In the genomic region with DNA sequence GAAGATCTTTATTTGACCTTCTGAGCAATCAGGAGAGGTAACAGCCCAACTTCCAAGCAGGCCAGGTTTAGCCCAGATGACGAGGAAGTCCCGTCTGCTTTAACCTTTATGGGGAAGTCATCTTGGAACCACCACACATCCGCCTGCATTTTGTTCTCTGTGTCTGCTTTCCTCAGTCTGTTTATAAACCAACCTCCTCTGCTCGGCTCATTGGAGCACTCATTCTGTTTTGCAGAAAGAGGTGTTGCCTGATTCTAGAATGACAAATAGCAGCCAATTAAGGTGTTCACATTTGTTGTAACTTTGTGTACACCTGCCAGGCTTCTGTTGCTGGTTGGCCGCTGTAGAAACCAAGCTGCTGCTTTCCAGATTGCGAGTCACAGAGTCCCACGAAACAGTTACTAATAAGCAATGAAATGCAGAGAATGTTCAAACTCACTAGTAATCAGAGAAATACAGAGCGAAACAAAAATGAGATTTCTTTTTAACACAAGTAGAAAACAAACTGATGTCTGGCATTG, we compare ENCODE assay signal across 8 cellular contexts.
DNase-seq lines count a peak whose midpoint lies in the region; ATAC-seq and TF ChIP-seq lines count a peak whose summit lies in the region.

No MANE protein-coding gene starts in this region.

- H3K27me3 Mint-ChIP-seq in osteocyte (ENCODE audit: unreplicated experiment), result no peaks in the 10 kb centered on the region

- no peaks in the 10 kb centered on the region for H3K27me3 ChIP-seq in effector memory CD4-positive, alpha-beta T cell (replicated peaks; ENCODE audit: control insufficient read depth, insufficient read depth, low read length, poor library complexity, severe bottlenecking)

- H3K4me1 Mint-ChIP-seq in osteocyte (ENCODE audit: unreplicated experiment), result peaks cover 83% of the 10 kb centered on the region

- no peak for TF ChIP-seq CTCF in osteocyte (IDR thresholded peaks at IDR 0.05)

- H3K4me3 ChIP-seq in effector memory CD4-positive, alpha-beta T cell (ENCODE audit: insufficient read depth, low read depth, low read length, poor library complexity, severe bottlenecking), result no peak overlapping the region

- ATAC-seq in HG02642 (IDR thresholded peaks at IDR 0.05; ENCODE audit: poor library complexity, unreplicated experiment) (peak; percentile 36), SK-N-SH treated with all-trans-retinoic acid at 6 μM for 48 hours (peak; percentile 17; the same call in 2 of the 3 replicates), HG03045 (IDR thresholded peaks at IDR 0.05; ENCODE audit: unreplicated experiment) (no peak)

- peak overlapping the region; percentile 94 for H3K27ac Mint-ChIP-seq in osteocyte (ENCODE audit: unreplicated experiment)

- DNase-seq in GM03348 (ENCODE audit: low spot score), result peak; percentile 37
- DNase-seq in effector memory CD4-positive, alpha-beta T cell, result peak in 2 of 3 donors; percentile 24 to 53
- no peak for DNase-seq in osteocyte (ENCODE audit: extremely low spot score, unreplicated experiment)
- no peak for DNase-seq in DMS153 treated with DMSO at 0.1 percent for 48 hours (lab: John Stamatoyannopoulos, UW; ENCODE audit: unreplicated experiment)
- DNase-seq in COLO829 (ENCODE audit: low spot score), result no peak

- no peaks in the 10 kb centered on the region for H3K9me3 ChIP-seq in effector memory CD4-positive, alpha-beta T cell (ENCODE audit: control insufficient read depth, low read length)

- H3K36me3 Mint-ChIP-seq in osteocyte (ENCODE audit: unreplicated experiment), result no peaks in the 10 kb centered on the region

- H3K36me3 ChIP-seq in effector memory CD4-positive, alpha-beta T cell (ENCODE audit: control insufficient read depth, insufficient read depth, low read length), result peaks cover 5% of the 10 kb centered on the region

- H3K4me3 Mint-ChIP-seq in osteocyte (ENCODE audit: unreplicated experiment), result no peak overlapping the region

- peaks cover 95% of the 10 kb centered on the region for H3K4me1 ChIP-seq in effector memory CD4-positive, alpha-beta T cell (ENCODE audit: control insufficient read depth, insufficient read depth, low read length, poor library complexity, severe bottlenecking)

- H3K9me3 Mint-ChIP-seq in osteocyte (ENCODE audit: unreplicated experiment), result no peaks in the 10 kb centered on the region

- peak overlapping the region; percentile 93 for H3K27ac ChIP-seq in effector memory CD4-positive, alpha-beta T cell (ENCODE audit: insufficient read depth, low read length, poor library complexity, severe bottlenecking)

TF ChIP-seq in SK-N-SH treated with all-trans-retinoic acid at 6 μM for 48 hours, 23 proteins besides CTCF, POLR2A, EP300 and RAD21:
- TF ChIP-seq CSDC2 (CRISPR knock-in tag; IDR thresholded peaks at IDR 0.05) (no peak), TOX (CRISPR knock-in tag; IDR thresholded peaks at IDR 0.05; ENCODE audit: borderline replicate concordance) (no peak), PPARA (CRISPR knock-in tag; IDR thresholded peaks at IDR 0.05; ENCODE audit: borderline replicate concordance) (no peak), ISL1 (CRISPR knock-in tag; IDR thresholded peaks at IDR 0.05) (no peak), ZFP3 (CRISPR knock-in tag; IDR thresholded peaks at IDR 0.05) (no peak), ZNF70 (CRISPR knock-in tag; IDR thresholded peaks at IDR 0.05) (no peak), GLIS3 (CRISPR knock-in tag; IDR thresholded peaks at IDR 0.05) (no peak), ZFP30 (CRISPR knock-in tag; IDR thresholded peaks at IDR 0.05) (no peak), BACH2 (CRISPR knock-in tag; IDR thresholded peaks at IDR 0.05; ENCODE audit: borderline replicate concordance) (no peak), OSR1 (CRISPR knock-in tag; IDR thresholded peaks at IDR 0.05) (no peak)
- TF ChIP-seq, protein P1, sequence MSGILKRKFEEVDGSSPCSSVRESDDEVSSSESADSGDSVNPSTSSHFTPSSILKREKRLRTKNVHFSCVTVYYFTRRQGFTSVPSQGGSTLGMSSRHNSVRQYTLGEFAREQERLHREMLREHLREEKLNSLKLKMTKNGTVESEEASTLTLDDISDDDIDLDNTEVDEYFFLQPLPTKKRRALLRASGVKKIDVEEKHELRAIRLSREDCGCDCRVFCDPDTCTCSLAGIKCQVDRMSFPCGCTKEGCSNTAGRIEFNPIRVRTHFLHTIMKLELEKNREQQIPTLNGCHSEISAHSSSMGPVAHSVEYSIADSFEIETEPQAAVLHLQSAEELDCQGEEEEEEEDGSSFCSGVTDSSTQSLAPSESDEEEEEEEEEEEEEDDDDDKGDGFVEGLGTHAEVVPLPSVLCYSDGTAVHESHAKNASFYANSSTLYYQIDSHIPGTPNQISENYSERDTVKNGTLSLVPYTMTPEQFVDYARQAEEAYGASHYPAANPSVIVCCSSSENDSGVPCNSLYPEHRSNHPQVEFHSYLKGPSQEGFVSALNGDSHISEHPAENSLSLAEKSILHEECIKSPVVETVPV (CRISPR knock-in tag; IDR thresholded peaks at IDR 0.05), result no peak
- TF ChIP-seq, protein P2, sequence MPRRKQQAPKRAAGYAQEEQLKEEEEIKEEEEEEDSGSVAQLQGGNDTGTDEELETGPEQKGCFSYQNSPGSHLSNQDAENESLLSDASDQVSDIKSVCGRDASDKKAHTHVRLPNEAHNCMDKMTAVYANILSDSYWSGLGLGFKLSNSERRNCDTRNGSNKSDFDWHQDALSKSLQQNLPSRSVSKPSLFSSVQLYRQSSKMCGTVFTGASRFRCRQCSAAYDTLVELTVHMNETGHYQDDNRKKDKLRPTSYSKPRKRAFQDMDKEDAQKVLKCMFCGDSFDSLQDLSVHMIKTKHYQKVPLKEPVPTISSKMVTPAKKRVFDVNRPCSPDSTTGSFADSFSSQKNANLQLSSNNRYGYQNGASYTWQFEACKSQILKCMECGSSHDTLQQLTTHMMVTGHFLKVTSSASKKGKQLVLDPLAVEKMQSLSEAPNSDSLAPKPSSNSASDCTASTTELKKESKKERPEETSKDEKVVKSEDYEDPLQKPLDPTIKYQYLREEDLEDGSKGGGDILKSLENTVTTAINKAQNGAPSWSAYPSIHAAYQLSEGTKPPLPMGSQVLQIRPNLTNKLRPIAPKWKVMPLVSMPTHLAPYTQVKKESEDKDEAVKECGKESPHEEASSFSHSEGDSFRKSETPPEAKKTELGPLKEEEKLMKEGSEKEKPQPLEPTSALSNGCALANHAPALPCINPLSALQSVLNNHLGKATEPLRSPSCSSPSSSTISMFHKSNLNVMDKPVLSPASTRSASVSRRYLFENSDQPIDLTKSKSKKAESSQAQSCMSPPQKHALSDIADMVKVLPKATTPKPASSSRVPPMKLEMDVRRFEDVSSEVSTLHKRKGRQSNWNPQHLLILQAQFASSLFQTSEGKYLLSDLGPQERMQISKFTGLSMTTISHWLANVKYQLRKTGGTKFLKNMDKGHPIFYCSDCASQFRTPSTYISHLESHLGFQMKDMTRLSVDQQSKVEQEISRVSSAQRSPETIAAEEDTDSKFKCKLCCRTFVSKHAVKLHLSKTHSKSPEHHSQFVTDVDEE (CRISPR knock-in tag; IDR thresholded peaks at IDR 0.05), result no peak
- TF ChIP-seq, protein P3, sequence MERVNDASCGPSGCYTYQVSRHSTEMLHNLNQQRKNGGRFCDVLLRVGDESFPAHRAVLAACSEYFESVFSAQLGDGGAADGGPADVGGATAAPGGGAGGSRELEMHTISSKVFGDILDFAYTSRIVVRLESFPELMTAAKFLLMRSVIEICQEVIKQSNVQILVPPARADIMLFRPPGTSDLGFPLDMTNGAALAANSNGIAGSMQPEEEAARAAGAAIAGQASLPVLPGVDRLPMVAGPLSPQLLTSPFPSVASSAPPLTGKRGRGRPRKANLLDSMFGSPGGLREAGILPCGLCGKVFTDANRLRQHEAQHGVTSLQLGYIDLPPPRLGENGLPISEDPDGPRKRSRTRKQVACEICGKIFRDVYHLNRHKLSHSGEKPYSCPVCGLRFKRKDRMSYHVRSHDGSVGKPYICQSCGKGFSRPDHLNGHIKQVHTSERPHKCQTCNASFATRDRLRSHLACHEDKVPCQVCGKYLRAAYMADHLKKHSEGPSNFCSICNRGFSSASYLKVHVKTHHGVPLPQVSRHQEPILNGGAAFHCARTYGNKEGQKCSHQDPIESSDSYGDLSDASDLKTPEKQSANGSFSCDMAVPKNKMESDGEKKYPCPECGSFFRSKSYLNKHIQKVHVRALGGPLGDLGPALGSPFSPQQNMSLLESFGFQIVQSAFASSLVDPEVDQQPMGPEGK (CRISPR knock-in tag; IDR thresholded peaks at IDR 0.05; ENCODE audit: borderline replicate concordance), result no peak
- TF ChIP-seq, protein P4, sequence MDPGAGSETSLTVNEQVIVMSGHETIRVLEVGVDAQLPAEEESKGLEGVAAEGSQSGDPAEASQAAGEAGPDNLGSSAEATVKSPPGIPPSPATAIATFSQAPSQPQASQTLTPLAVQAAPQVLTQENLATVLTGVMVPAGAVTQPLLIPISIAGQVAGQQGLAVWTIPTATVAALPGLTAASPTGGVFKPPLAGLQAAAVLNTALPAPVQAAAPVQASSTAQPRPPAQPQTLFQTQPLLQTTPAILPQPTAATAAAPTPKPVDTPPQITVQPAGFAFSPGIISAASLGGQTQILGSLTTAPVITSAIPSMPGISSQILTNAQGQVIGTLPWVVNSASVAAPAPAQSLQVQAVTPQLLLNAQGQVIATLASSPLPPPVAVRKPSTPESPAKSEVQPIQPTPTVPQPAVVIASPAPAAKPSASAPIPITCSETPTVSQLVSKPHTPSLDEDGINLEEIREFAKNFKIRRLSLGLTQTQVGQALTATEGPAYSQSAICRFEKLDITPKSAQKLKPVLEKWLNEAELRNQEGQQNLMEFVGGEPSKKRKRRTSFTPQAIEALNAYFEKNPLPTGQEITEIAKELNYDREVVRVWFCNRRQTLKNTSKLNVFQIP (CRISPR knock-in tag; IDR thresholded peaks at IDR 0.05; ENCODE audit: borderline replicate concordance, low read depth), result no peak
- TF ChIP-seq, protein P5, sequence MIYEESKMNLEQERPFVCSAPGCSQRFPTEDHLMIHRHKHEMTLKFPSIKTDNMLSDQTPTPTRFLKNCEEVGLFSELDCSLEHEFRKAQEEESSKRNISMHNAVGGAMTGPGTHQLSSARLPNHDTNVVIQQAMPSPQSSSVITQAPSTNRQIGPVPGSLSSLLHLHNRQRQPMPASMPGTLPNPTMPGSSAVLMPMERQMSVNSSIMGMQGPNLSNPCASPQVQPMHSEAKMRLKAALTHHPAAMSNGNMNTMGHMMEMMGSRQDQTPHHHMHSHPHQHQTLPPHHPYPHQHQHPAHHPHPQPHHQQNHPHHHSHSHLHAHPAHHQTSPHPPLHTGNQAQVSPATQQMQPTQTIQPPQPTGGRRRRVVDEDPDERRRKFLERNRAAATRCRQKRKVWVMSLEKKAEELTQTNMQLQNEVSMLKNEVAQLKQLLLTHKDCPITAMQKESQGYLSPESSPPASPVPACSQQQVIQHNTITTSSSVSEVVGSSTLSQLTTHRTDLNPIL (CRISPR knock-in tag; IDR thresholded peaks at IDR 0.05; ENCODE audit: low read depth), result no peak

Comparison
In these comparisons a context has a peak if more than half of its experiments do, and no peak if none do; other contexts are left out.
1. DNase-seq: peak in GM03348 (single experiment) and effector memory CD4-positive, alpha-beta T cell (2 of 3); none in osteocyte (single experiment), DMS153 treated with DMSO at 0.1 percent for 48 hours (single experiment) and COLO829 (single experiment).